In the genomic region with DNA sequence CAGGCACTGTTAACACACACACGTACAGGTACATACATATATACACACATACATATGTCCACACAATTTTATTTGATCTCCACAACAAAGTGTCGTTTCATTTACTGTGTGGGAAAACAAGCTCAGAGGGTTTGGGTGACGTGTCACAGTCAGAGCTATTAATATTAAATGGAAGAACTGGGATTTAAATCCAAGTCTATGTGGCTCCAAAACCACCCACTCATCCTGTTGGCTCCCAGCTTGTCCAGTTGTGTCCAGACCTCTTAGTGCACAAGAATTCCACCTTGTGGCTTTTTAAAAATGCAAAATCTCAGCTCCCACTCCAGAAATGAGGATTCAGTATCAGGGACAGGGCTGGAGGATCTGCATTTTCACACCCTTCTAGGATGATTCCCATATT, we compare ENCODE assay signal across 10 cellular contexts. TPM values are rescaled to one million over a fixed set of nuclear protein-coding genes. Genes with fewer than 3 reads are reported as not detected.
DNase-seq lines count a peak whose midpoint lies in the region; ATAC-seq, FAIRE-seq and TF ChIP-seq lines count a peak whose summit lies in the region.
"Had no signal": no experiment of that assay in that cellular context is flagged by ENCODE, and none has a peak within 500 bp of the region (broad histone marks: within the 10 kb centered on the region; RNA-seq: fewer than 3 reads in every experiment).

No MANE protein-coding gene starts in this region.

- ATAC-seq in psoas muscle: no peak
- ATAC-seq in HG02970 (IDR thresholded peaks at IDR 0.05; ENCODE audit: low FRiP score, unreplicated experiment): no peak
- ATAC-seq in GM19324 (IDR thresholded peaks at IDR 0.05; ENCODE audit: low FRiP score, unreplicated experiment): no peak

- H3K79me2 ChIP-seq in PC-9 (ENCODE audit: low read depth): 0 out of 2 replicates have a peak, but pooled peaks cover 9% of the 10 kb centered on the region
- no peaks in the 10 kb centered on the region for H3K79me2 ChIP-seq in endothelial cell of umbilical vein (ENCODE audit: control insufficient read depth, insufficient read depth, low read length)

- no peaks in the 10 kb centered on the region for H3K9me3 ChIP-seq in PC-9 (ENCODE audit: insufficient read depth, low read depth)
- H3K9me3 ChIP-seq in endothelial cell of umbilical vein (replicated peaks; ENCODE audit: control insufficient read depth, insufficient read depth, low read length): no peaks in the 10 kb centered on the region
- no peaks in the 10 kb centered on the region for H3K9me3 ChIP-seq in psoas muscle

- H3K27me3 ChIP-seq in PC-9 (ENCODE audit: insufficient read depth, low read depth): no peaks in the 10 kb centered on the region
- no peaks in the 10 kb centered on the region for H3K27me3 ChIP-seq in endothelial cell of umbilical vein (ENCODE audit: control insufficient read depth in 2 of 2, insufficient read depth in 2 of 2, low read length in 2 of 2)
- H3K27me3 ChIP-seq in psoas muscle (ENCODE audit: insufficient read depth in 3 of 3, low read length in 2 of 3): no peaks in the 10 kb centered on the region

- POLR2A ChIA-PET in PC-9 (lab: Charles Lee; ENCODE audit: unreplicated experiment): no interaction called here
- POLR2A ChIA-PET in endothelial cell of umbilical vein (lab: Charles Lee): no interaction called here

- FAIRE-seq in endothelial cell of umbilical vein (lab: Jason Lieb, UNC): peak; percentile 42

- H3K4me2 ChIP-seq in PC-9: peak overlapping the region; percentile 97
- peak overlapping the region; percentile 93 for H3K4me2 ChIP-seq in endothelial cell of umbilical vein (ENCODE audit: insufficient read depth, low read length)

- intact Hi-C loops in PC-9 (cut with micrococcal nuclease; ENCODE audit: unreplicated experiment): no loop called here
- intact Hi-C loops in endothelial cell of umbilical vein (cut with micrococcal nuclease): loop anchor here (2.0 kb wide), 1 partner anchor 579 kb away; a partner anchor contains a TSS
- intact Hi-C loops in psoas muscle (cut with DNase I): no loop called here

- peaks cover 8% of the 10 kb centered on the region; the same call in 1 of the 2 replicates for H3K4me1 ChIP-seq in PC-9 (replicated peaks; ENCODE audit: insufficient read depth)
- H3K4me1 ChIP-seq in endothelial cell of umbilical vein (ENCODE audit: control insufficient read depth, extremely low read depth, insufficient read depth, low read length): peaks cover 14% of the 10 kb centered on the region
- H3K4me1 ChIP-seq in psoas muscle: peaks cover 13% of the 10 kb centered on the region

- no peak overlapping the region for H2AFZ ChIP-seq in PC-9
- no peak overlapping the region for H2AFZ ChIP-seq in endothelial cell of umbilical vein (ENCODE audit: low read depth, low read length)

- no peaks in the 10 kb centered on the region for H3F3A ChIP-seq in PC-9 (ENCODE audit: insufficient read depth, low read depth)

- dilution Hi-C loops in endothelial cell of umbilical vein (cut with MboI; ENCODE audit: extremely low pct_ligation_motif_present, low sequenced_read_pairs): no loop called here

- WGBS in psoas muscle, 3 donors: 44 to 72% (median 48%) methylated on average over 3 of the region's 3 CpGs

- CTCF ChIA-PET in PC-9 (lab: Charles Lee): interaction anchor here (0.7 kb wide), 1 partner anchor 92 kb away, joined by 3 read pairs; no protein-coding TSS in a partner anchor
- CTCF ChIA-PET in endothelial cell of umbilical vein (lab: Charles Lee): interaction anchor here (0.6 to 2.6 kb wide), 5 partner anchors 18 to 204 kb away, joined by 3 to 27 read pairs (median 3); no protein-coding TSS in a partner anchor

- H4K20me1 ChIP-seq in PC-9 (ENCODE audit: insufficient read depth): no peaks in the 10 kb centered on the region
- H4K20me1 ChIP-seq in endothelial cell of umbilical vein (replicated peaks; ENCODE audit: control insufficient read depth, extremely low read depth, insufficient read depth, low read length): no peaks in the 10 kb centered on the region

- TF ChIP-seq POLR2A in endothelial cell of umbilical vein (IDR thresholded peaks at IDR 0.05; ENCODE audit: low read depth, low read length): no peak

- H3K27ac ChIP-seq in PC-9 (no peak overlapping the region), endothelial cell of umbilical vein (ENCODE audit: insufficient read depth, low read depth, low read length) (no peak overlapping the region), psoas muscle (peak overlapping the region; percentile 94)
- H3K27ac ChIP-seq: 22Rv1 had no signal

- DNase-seq in DMS 273 (lab: John Stamatoyannopoulos, UW; ENCODE audit: unreplicated experiment): peak; percentile 4
- no peak for DNase-seq in DMS 273 treated with DMSO at 0.1 percent for 48 hours (lab: John Stamatoyannopoulos, UW)
- no peak for DNase-seq in PC-9
- no peak for DNase-seq in endothelial cell of umbilical vein (ENCODE audit: low read depth, low spot score)
- no peak for DNase-seq in psoas muscle
- DNase-seq in effector CD4-positive, alpha-beta T cell: no peak
- DNase-seq: NCI-H1105 treated with DMSO at 0.1 percent for 48 hours had no signal

- H3K36me3 ChIP-seq in PC-9 (ENCODE audit: low read depth): no peaks in the 10 kb centered on the region
- H3K36me3 ChIP-seq in endothelial cell of umbilical vein (ENCODE audit: control insufficient read depth in 2 of 2, extremely low read depth in 1 of 2, insufficient read depth in 2 of 2, low read length in 2 of 2): no peaks in the 10 kb centered on the region
- no peaks in the 10 kb centered on the region for H3K36me3 ChIP-seq in psoas muscle (ENCODE audit: insufficient read depth in 1 of 2, low read depth in 1 of 2)

- H3K9ac ChIP-seq in endothelial cell of umbilical vein (replicated peaks; ENCODE audit: extremely low read depth, insufficient read depth, low read length): no peak overlapping the region

- BruUV-seq in PC-9 (replicated peaks; lab: Mats Ljungman, UMichigan) (no TSS peak), endothelial cell of umbilical vein (replicated peaks; lab: Mats Ljungman, UMichigan) (no TSS peak)

- no peaks in the 10 kb centered on the region for H3K9me2 ChIP-seq in PC-9 (ENCODE audit: insufficient read depth)

- no peaks in the 10 kb centered on the region for H3K9me1 ChIP-seq in endothelial cell of umbilical vein (replicated peaks; ENCODE audit: control insufficient read depth, extremely low read depth, insufficient read depth, low read length)

- TF ChIP-seq CTCF in PC-9 (conservative IDR thresholded peaks at IDR 0.05) (no peak), endothelial cell of umbilical vein (IDR thresholded peaks at IDR 0.05; ENCODE audit: extremely low read depth in 1 of 2, insufficient read depth in 1 of 2, low read depth in 1 of 2, low read length in 2 of 2) (no peak), psoas muscle (IDR thresholded peaks at IDR 0.05) (no peak)

- H3K4me3 ChIP-seq in PC-9 (no peak overlapping the region), endothelial cell of umbilical vein (replicated peaks in 1 of 3; ENCODE audit: insufficient read depth in 1 of 3, low read depth in 1 of 3, low read length in 3 of 3) (no peak overlapping the region), psoas muscle (peak overlapping the region; percentile 88)

TF ChIP-seq in endothelial cell of umbilical vein, 7 proteins besides CTCF, POLR2A, EP300 and RAD21:
- no peak for TF ChIP-seq JUN (IDR thresholded peaks at IDR 0.05; ENCODE audit: borderline replicate concordance, insufficient read depth, insufficient read length, low read depth)
- no peak for TF ChIP-seq EZH2 (IDR thresholded peaks at IDR 0.05; ENCODE audit: borderline replicate concordance, low read depth, low read length, severe bottlenecking)
- TF ChIP-seq POLR2AphosphoS5 (IDR thresholded peaks at IDR 0.05; ENCODE audit: insufficient read depth, low read depth, low read length): no peak
- TF ChIP-seq GATA2 (IDR thresholded peaks at IDR 0.05; ENCODE audit: insufficient read depth, insufficient read length, low read depth, low read length): no peak
- TF ChIP-seq, protein P1, sequence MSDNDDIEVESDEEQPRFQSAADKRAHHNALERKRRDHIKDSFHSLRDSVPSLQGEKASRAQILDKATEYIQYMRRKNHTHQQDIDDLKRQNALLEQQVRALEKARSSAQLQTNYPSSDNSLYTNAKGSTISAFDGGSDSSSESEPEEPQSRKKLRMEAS (IDR thresholded peaks at IDR 0.05; ENCODE audit: insufficient read depth, insufficient read length): no peak
- TF ChIP-seq FOS (IDR thresholded peaks at IDR 0.05; ENCODE audit: borderline replicate concordance, insufficient read depth, low read length): no peak
- TF ChIP-seq MYC (IDR thresholded peaks at IDR 0.05; ENCODE audit: low read depth, low read length): no peak

RNA-seq across cellular contexts. Expression of a gene that starts 52.3 kb away (rescaled TPM):
- total RNA-seq in PC-9 (2021) (6.5 and 7.4 TPM in 2 replicates), endothelial cell of umbilical vein (9.1 TPM in 2 replicates), psoas muscle (1 to 10 TPM; 3.9 to 9.9 (median 7.1) TPM)
- polyA plus RNA-seq in endothelial cell of umbilical vein (3.5 and 4.3 TPM in 2 replicates), psoas muscle (1 to 10 TPM; 3.6 to 7.0 (median 4.2) TPM)
- 3.8 and 4.4 TPM in 2 replicates for polyA plus RNA-seq in endothelial cell of umbilical vein (2011; cell fraction: cytosol; rRNA removed)
- 22.3 and 26.3 TPM in 2 replicates for polyA plus RNA-seq in endothelial cell of umbilical vein (2011; cell fraction: nucleus; rRNA removed)
- 5.8 and 6.0 TPM in 2 replicates for polyA plus RNA-seq in endothelial cell of umbilical vein (2012)
- polyA minus RNA-seq in endothelial cell of umbilical vein: 12.5 and 13.3 TPM in 2 replicates
- 5.7 TPM for polyA minus RNA-seq in endothelial cell of umbilical vein (2011; cell fraction: cytosol; rRNA and poly(A)+ RNA removed)
- polyA minus RNA-seq in endothelial cell of umbilical vein (2011; cell fraction: nucleus; rRNA and poly(A)+ RNA removed): 17.6 and 24.0 TPM in 2 replicates
